In the genomic region with DNA sequence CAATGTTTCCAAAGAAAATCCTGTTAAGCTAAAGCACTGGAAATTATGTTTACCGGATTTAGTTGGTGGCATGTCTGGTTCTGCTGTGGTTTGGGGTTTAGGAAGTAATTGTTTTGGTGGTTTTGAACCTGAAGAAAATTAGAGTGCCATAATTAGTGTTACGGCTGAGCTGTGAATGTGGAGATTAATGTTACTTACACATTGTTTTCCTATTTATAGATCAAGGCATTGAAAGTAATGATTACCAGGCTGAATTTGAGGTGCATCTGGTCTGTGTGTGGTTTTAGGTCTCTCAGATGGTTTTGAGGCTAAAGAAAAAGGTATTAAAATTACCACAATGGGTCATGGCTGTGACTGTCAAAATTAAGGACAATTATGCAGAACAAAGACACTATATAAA, we compare ENCODE assay signal across 21 cellular contexts.
"Had no signal": no experiment of that assay in that cellular context is flagged by ENCODE, and none has a peak within 500 bp of the region (broad histone marks: within the 10 kb centered on the region; RNA-seq: fewer than 3 reads in every experiment).

No MANE protein-coding gene starts in this region.

- H3K9me3 ChIP-seq: esophagus squamous epithelium, gastroesophageal sphincter, psoas muscle, spleen, tibial artery, upper lobe of left lung, vagina had no signal

- H3K36me3 ChIP-seq: esophagus squamous epithelium, spleen, tibial artery, upper lobe of left lung, vagina had no signal

- H3K27ac ChIP-seq: esophagus squamous epithelium, gastroesophageal sphincter, psoas muscle, spleen, tibial artery, upper lobe of left lung, vagina had no signal

- ATAC-seq: gastroesophageal sphincter; left colon; left ventricle myocardium superior; naive thymus-derived CD4-positive, alpha-beta T cell; psoas muscle; sciatic nerve; stimulated activated memory B cell treated with anti-CD40 and anti-IgM and Interleukin-4, amounts not matched to agents 10 μg/mL and 1 μg/mL and 100 μg/mL, for 72 hours had no signal

- H3K4me1 ChIP-seq: esophagus squamous epithelium, gastroesophageal sphincter, psoas muscle, spleen, tibial artery, upper lobe of left lung, vagina had no signal

- DNase-seq: esophagus squamous epithelium; foreskin fibroblast; glutamatergic neuron; left colon; left ventricle myocardium superior; mesendoderm; naive thymus-derived CD4-positive, alpha-beta T cell; nephron progenitor cell; psoas muscle; retina; spleen; stimulated activated CD4-positive, alpha-beta T cell treated with anti-CD3 and anti-CD28 coated beads, Interleukin-15, amount 100 ng/mL, for 24 hours; stimulated activated CD4-positive, alpha-beta T cell treated with anti-CD3 and anti-CD28 coated beads, Interleukin-1b, Interleukin-23, amount 100 ng/mL, for 48 hours; stimulated activated CD4-positive, alpha-beta T cell treated with anti-CD3 and anti-CD28 coated beads, Interleukin-4, amount 100 ng/mL, for 24 hours; tibial artery; upper lobe of left lung had no signal

- H3K27me3 ChIP-seq: esophagus squamous epithelium, gastroesophageal sphincter, spleen, tibial artery, upper lobe of left lung, vagina had no signal

- H3K4me3 ChIP-seq: esophagus squamous epithelium, gastroesophageal sphincter, lung, psoas muscle, spleen, tibial artery, upper lobe of left lung, vagina had no signal
